In the genomic region with DNA sequence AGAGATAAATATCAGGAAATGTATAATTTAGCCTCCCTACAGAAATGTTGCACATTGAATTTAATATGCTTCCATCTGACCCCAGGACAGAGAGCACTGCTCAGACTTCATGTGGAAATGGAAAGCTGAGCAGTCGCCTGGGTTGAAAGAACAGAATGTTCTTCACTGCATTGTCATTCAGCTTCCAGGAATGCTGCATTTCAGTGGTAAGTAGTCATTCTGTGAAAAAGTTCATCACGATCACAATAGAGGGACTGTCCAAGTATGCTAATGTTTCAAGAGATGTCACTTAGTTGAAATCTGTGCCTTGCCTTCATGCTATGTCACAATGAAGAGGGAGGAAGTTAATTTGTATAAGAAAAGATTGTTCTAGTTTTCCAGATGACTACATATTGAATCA, we compare ENCODE assay signal across 9 cellular contexts.
DNase-seq lines count a peak whose midpoint lies in the region; ATAC-seq lines count a peak whose summit lies in the region.
"Had no signal": no experiment of that assay in that cellular context is flagged by ENCODE, and none has a peak within 500 bp of the region (broad histone marks: within the 10 kb centered on the region; RNA-seq: fewer than 3 reads in every experiment).

No MANE protein-coding gene starts in this region.

- no peaks in the 10 kb centered on the region for H3K27me3 ChIP-seq in layer of hippocampus (ENCODE audit: control insufficient read depth, insufficient read depth, low read length)

- peak; percentile 66 for ATAC-seq in HG02642 (IDR thresholded peaks at IDR 0.05; ENCODE audit: poor library complexity, unreplicated experiment)

- H3K27ac ChIP-seq in angular gyrus (ENCODE audit: low read depth, low read length) (peak overlapping the region; percentile 71), layer of hippocampus (ENCODE audit: low read depth, low read length) (peak overlapping the region; percentile 13)

- DNase-seq in GM03348 (ENCODE audit: low spot score): peak; percentile 41
- no peak for DNase-seq in NCI-H1694 treated with DMSO at 0.1 percent for 48 hours (lab: John Stamatoyannopoulos, UW)
- no peak for DNase-seq in NCI-H187 treated with DMSO at 0.1 percent for 48 hours (lab: John Stamatoyannopoulos, UW)
- no peak for DNase-seq in HuH-7 (ENCODE audit: low spot score)
- DNase-seq in DMS153 (lab: John Stamatoyannopoulos, UW): no peak
- DNase-seq: kidney had no signal
